ENCODE assay signal across 8 cellular contexts in genomic region chr19:2268861-2269243, GRCh38. TPM values are rescaled to one million over a fixed set of nuclear protein-coding genes. Genes with fewer than 3 reads are reported as not detected.
DNase-seq lines count a peak whose midpoint lies in the region; ATAC-seq and TF ChIP-seq lines count a peak whose summit lies in the region.

No MANE protein-coding gene starts in this region.

- H3K4me3 Mint-ChIP-seq in activated naive CD4-positive, alpha-beta T cell treated with anti-CD3 and anti-CD28 coated beads for 36 hours, result peak overlapping the region; percentile 89
- H3K4me3 Mint-ChIP-seq in brain (peak overlapping the region; percentile 88 to 95 (median 92)), memory B cell (peak overlapping the region; percentile 96), type B pancreatic cell (peak overlapping the region; percentile 90)

- ATAC-seq in memory B cell (ENCODE audit: low read depth), result no peak

- peak overlapping the region; percentile 92 for H3K27ac Mint-ChIP-seq in activated naive CD4-positive, alpha-beta T cell treated with anti-CD3 and anti-CD28 coated beads for 36 hours
- H3K27ac Mint-ChIP-seq in brain (peak overlapping the region; percentile 77 to 97 (median 80)), memory B cell (peak overlapping the region; percentile 97), type B pancreatic cell (peak overlapping the region; percentile 84)

- TF ChIP-seq CTCF in brain (conservative IDR thresholded peaks at IDR 0.05) (no peak), type B pancreatic cell (conservative IDR thresholded peaks at IDR 0.05) (no peak)

- no peak for DNase-seq in activated naive CD4-positive, alpha-beta T cell treated with anti-CD3 and anti-CD28 coated beads for 36 hours
- DNase-seq in activated naive CD4-positive, alpha-beta T cell treated with Interleukin-2 at 50 U/mL for 16 hours, result no peak
- DNase-seq in memory B cell (ENCODE audit: low spot score in 2 of 2), result no peak
- no peak for DNase-seq in type B pancreatic cell (ENCODE audit: extremely low spot score, unreplicated experiment)
- DNase-seq in NCI-H1417 treated with DMSO at 0.1 percent for 48 hours (lab: John Stamatoyannopoulos, UW), result no peak
- no peak for DNase-seq in NCI-H345 treated with DMSO at 0.1 percent for 48 hours (lab: John Stamatoyannopoulos, UW; ENCODE audit: unreplicated experiment)
- no peak for DNase-seq in hepatic stellate cell (ENCODE audit: low spot score)

- peaks cover 31% of the 10 kb centered on the region for H3K36me3 Mint-ChIP-seq in activated naive CD4-positive, alpha-beta T cell treated with anti-CD3 and anti-CD28 coated beads for 36 hours (ENCODE audit: low read depth)
- peaks cover 13% of the 10 kb centered on the region for H3K36me3 Mint-ChIP-seq in brain
- H3K36me3 Mint-ChIP-seq in memory B cell, result peaks cover 22% of the 10 kb centered on the region
- H3K36me3 Mint-ChIP-seq in type B pancreatic cell, result peaks cover 6% of the 10 kb centered on the region

- H3K4me1 Mint-ChIP-seq in activated naive CD4-positive, alpha-beta T cell treated with anti-CD3 and anti-CD28 coated beads for 36 hours (ENCODE audit: low read depth), result peaks cover 38% of the 10 kb centered on the region
- H3K4me1 Mint-ChIP-seq in brain (peaks cover 42% of the 10 kb centered on the region), memory B cell (peaks cover 31% of the 10 kb centered on the region), type B pancreatic cell (ENCODE audit: unreplicated experiment) (peaks cover 14% of the 10 kb centered on the region)

- no peaks in the 10 kb centered on the region for H3K9me3 Mint-ChIP-seq in activated naive CD4-positive, alpha-beta T cell treated with anti-CD3 and anti-CD28 coated beads for 36 hours
- peaks cover 0 to 5% (median 0%) of the 10 kb centered on the region in 5 experiments for H3K9me3 Mint-ChIP-seq in brain
- H3K9me3 Mint-ChIP-seq in memory B cell, result no peaks in the 10 kb centered on the region
- no peaks in the 10 kb centered on the region for H3K9me3 Mint-ChIP-seq in type B pancreatic cell

- CTCF ChIA-PET in activated naive CD4-positive, alpha-beta T cell treated with anti-CD3 and anti-CD28 coated beads for 36 hours (lab: Charles Lee), result no interaction called here

- intact Hi-C loops in activated naive CD4-positive, alpha-beta T cell treated with anti-CD3 and anti-CD28 coated beads for 36 hours (cut with micrococcal nuclease), result loop anchor here (1.0 kb wide), 6 partner anchors 11 to 218 kb away; partner anchors contain the start of genes AP3D1, IZUMO4, LSM7 and MKNK2

- no peaks in the 10 kb centered on the region for H3K27me3 Mint-ChIP-seq in activated naive CD4-positive, alpha-beta T cell treated with anti-CD3 and anti-CD28 coated beads for 36 hours (ENCODE audit: low read depth)
- H3K27me3 Mint-ChIP-seq in brain (peaks cover 7% of the 10 kb centered on the region), memory B cell (no peaks in the 10 kb centered on the region), type B pancreatic cell (no peaks in the 10 kb centered on the region)

RNA-seq across cellular contexts. Expression of gene JSRP1, which starts 12.6 kb away (rescaled TPM):
- total RNA-seq in activated naive CD4-positive, alpha-beta T cell treated with anti-CD3 and anti-CD28 coated beads for 36 hours, result under 1 TPM; 0.55 to 0.81 TPM
- polyA plus RNA-seq in brain (ENCODE audit: insufficient read depth, low read depth, low replicate concordance), result 5.7 TPM
- total RNA-seq in type B pancreatic cell (ENCODE audit: low replicate concordance), result 0.72 TPM in 1 of 2 replicates, not detected in the other

RNA-seq across cellular contexts. Expression of gene PEAK3, which starts 13.1 kb away (rescaled TPM):
- total RNA-seq in activated naive CD4-positive, alpha-beta T cell treated with anti-CD3 and anti-CD28 coated beads for 36 hours, result not detected
- not detected for polyA plus RNA-seq in brain (ENCODE audit: insufficient read depth, low read depth, low replicate concordance)
- total RNA-seq in type B pancreatic cell (ENCODE audit: low replicate concordance), result 0.10 TPM in 1 of 2 replicates, not detected in the other

RNA-seq across cellular contexts. Expression of gene AMH, which starts 19.7 kb away (rescaled TPM):
- 1 to 10 TPM; 2.6 to 4.0 TPM for total RNA-seq in activated naive CD4-positive, alpha-beta T cell treated with anti-CD3 and anti-CD28 coated beads for 36 hours
- 23.2 TPM for polyA plus RNA-seq in brain (ENCODE audit: insufficient read depth, low read depth, low replicate concordance)
- 13.8 and 49.5 TPM in 2 replicates for total RNA-seq in type B pancreatic cell (ENCODE audit: low replicate concordance)

RNA-seq across cellular contexts. Expression of gene SF3A2, which starts 32.2 kb away (rescaled TPM):
- 100 to 1,000 TPM; 154 to 158 TPM for total RNA-seq in activated naive CD4-positive, alpha-beta T cell treated with anti-CD3 and anti-CD28 coated beads for 36 hours
- 300 TPM for polyA plus RNA-seq in brain (ENCODE audit: insufficient read depth, low read depth, low replicate concordance)
- 95.5 and 129 TPM in 2 replicates for total RNA-seq in type B pancreatic cell (ENCODE audit: low replicate concordance)

RNA-seq across cellular contexts. Expression of gene PLEKHJ1, which starts 32.7 kb away (rescaled TPM):
- total RNA-seq in activated naive CD4-positive, alpha-beta T cell treated with anti-CD3 and anti-CD28 coated beads for 36 hours, result 10 to 100 TPM; 56.9 to 60.6 TPM
- polyA plus RNA-seq in brain (ENCODE audit: insufficient read depth, low read depth, low replicate concordance), result 124 TPM
- 107 and 131 TPM in 2 replicates for total RNA-seq in type B pancreatic cell (ENCODE audit: low replicate concordance)
